In the genomic region with DNA sequence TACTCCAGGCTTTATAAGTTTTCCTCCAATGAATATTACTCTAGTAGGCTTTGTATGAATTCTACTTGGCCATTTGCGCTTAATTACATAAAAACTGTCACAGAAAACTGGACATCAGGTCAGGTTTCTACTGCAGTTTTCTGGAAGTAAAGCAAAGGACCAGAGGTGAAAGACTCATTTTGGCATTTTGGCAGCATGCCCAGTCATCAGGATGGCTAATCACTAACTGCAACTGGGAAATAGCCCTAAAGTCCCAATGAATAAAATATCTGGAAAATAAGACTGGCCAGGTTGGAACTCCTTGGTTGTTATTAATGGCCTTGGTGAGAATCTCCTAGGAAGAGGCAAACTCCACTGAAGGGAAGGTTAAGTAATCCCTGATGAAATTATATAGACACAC, we compare ENCODE assay signal across 2 cellular contexts.
TF ChIP-seq lines count a peak whose summit lies in the region.

No MANE protein-coding gene starts in this region.

TF ChIP-seq in IMR-90, 13 proteins besides CTCF, POLR2A, EP300 and RAD21 (continued from another document):
- TF ChIP-seq MAZ (IDR thresholded peaks at IDR 0.05; ENCODE audit: borderline replicate concordance, low read depth, low read length): no peak
- TF ChIP-seq RFX5 (IDR thresholded peaks at IDR 0.05; ENCODE audit: low read depth, low read length): no peak
- no peak for TF ChIP-seq NFE2L2 (IDR thresholded peaks at IDR 0.05; ENCODE audit: low read depth, low read length)
- no peak for TF ChIP-seq CHD1 (IDR thresholded peaks at IDR 0.05; ENCODE audit: low read depth, low read length)
- TF ChIP-seq FOS (IDR thresholded peaks at IDR 0.05; ENCODE audit: low read depth, low read length): no peak
- TF ChIP-seq RCOR1 (IDR thresholded peaks at IDR 0.05; ENCODE audit: insufficient replicate concordance, low read length): no peak
- no peak for TF ChIP-seq ELK1 (IDR thresholded peaks at IDR 0.05; ENCODE audit: borderline replicate concordance, low read depth, low read length)
- TF ChIP-seq, protein P1, sequence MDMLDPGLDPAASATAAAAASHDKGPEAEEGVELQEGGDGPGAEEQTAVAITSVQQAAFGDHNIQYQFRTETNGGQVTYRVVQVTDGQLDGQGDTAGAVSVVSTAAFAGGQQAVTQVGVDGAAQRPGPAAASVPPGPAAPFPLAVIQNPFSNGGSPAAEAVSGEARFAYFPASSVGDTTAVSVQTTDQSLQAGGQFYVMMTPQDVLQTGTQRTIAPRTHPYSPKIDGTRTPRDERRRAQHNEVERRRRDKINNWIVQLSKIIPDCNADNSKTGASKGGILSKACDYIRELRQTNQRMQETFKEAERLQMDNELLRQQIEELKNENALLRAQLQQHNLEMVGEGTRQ (IDR thresholded peaks at IDR 0.05; ENCODE audit: low read depth, low read length): no peak
- no peak for TF ChIP-seq CEBPB (IDR thresholded peaks at IDR 0.05; ENCODE audit: low read depth, low read length)
- TF ChIP-seq MXI1 (IDR thresholded peaks at IDR 0.05; ENCODE audit: borderline replicate concordance, low read depth, low read length): no peak
TF ChIP-seq in IMR-90: peak in this region for 0.

TF ChIP-seq in K562, 482 proteins besides CTCF, POLR2A, EP300 and RAD21:
- TF ChIP-seq, protein P2, sequence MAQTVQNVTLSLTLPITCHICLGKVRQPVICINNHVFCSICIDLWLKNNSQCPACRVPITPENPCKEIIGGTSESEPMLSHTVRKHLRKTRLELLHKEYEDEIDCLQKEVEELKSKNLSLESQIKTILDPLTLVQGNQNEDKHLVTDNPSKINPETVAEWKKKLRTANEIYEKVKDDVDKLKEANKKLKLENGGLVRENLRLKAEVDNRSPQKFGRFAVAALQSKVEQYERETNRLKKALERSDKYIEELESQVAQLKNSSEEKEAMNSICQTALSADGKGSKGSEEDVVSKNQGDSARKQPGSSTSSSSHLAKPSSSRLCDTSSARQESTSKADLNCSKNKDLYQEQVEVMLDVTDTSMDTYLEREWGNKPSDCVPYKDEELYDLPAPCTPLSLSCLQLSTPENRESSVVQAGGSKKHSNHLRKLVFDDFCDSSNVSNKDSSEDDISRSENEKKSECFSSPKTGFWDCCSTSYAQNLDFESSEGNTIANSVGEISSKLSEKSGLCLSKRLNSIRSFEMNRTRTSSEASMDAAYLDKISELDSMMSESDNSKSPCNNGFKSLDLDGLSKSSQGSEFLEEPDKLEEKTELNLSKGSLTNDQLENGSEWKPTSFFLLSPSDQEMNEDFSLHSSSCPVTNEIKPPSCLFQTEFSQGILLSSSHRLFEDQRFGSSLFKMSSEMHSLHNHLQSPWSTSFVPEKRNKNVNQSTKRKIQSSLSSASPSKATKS (CRISPR knock-in tag; IDR thresholded peaks at IDR 0.05): no peak
- no peak for TF ChIP-seq ZNF311 (CRISPR knock-in tag; IDR thresholded peaks at IDR 0.05)
- TF ChIP-seq ZNF175 (CRISPR knock-in tag; IDR thresholded peaks at IDR 0.05; ENCODE audit: low read depth): no peak
- 0 out of 2 replicates have a peak, but pooled peaks have one; percentile 26 for TF ChIP-seq NFIX (CRISPR knock-in tag; IDR thresholded peaks at IDR 0.05; ENCODE audit: low read depth)
- TF ChIP-seq RHOXF2B (CRISPR knock-in tag; conservative IDR thresholded peaks at IDR 0.05): no peak
- peak; percentile 87 for TF ChIP-seq NFIC (IDR thresholded peaks at IDR 0.05)
- TF ChIP-seq, protein P1 (CRISPR knock-in tag; IDR thresholded peaks at IDR 0.05): no peak
TF ChIP-seq in K562: peak in this region for 2.
